Comparison of ENCODE assay signal across 1 cellular context in genomic region chr11:35791088-35791958, GRCh38.
TF ChIP-seq lines count a peak whose summit lies in the region.

No MANE protein-coding gene starts in this region.

TF ChIP-seq in K562, 482 proteins besides CTCF, POLR2A, EP300 and RAD21 (continued from another document):
- TF ChIP-seq ARID1B (IDR thresholded peaks at IDR 0.05) (0 out of 2 replicates have a peak, but pooled peaks have one; percentile 8), E2F6 (IDR thresholded peaks at IDR 0.05; ENCODE audit: borderline replicate concordance in 1 of 2, extremely low read depth in 1 of 2, insufficient read depth in 1 of 2, insufficient read length in 1 of 2, low read depth in 1 of 2, low read length in 1 of 2, poor library complexity in 1 of 2, severe bottlenecking in 1 of 2) (no peak), L3MBTL2 (IDR thresholded peaks at IDR 0.05) (peak; percentile 43; the same call in 1 of the 2 replicates), ZNF347 (CRISPR knock-in tag; IDR thresholded peaks at IDR 0.05; ENCODE audit: low read depth) (no peak)
